8 cellular contexts compared by ENCODE assay signal in the genomic region with DNA sequence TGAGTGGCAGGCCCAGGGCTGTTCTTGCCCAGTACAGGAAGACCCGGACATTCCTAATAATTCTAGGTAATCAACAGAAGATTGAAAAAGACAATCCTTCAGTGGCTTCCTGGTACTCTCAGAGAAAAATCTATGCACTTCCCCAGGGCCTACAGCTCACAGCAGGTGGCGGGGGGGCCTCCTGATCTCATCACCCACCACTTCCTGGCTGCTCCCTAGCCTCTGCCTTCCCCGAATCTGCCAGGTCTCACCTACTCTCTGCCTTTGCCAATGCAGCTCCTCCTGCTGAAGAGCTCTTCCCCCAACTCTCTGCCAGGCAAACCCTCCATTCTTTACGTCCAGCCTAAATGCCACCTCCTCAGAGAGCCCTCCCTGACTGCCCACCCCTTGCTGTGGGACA. TPM values are rescaled to one million over a fixed set of nuclear protein-coding genes. Genes with fewer than 3 reads are reported as not detected.
DNase-seq lines count a peak whose midpoint lies in the region; ATAC-seq and TF ChIP-seq lines count a peak whose summit lies in the region.

No MANE protein-coding gene starts in this region.

- H3K27me3 ChIP-seq in tibial nerve, result no peaks in the 10 kb centered on the region

- H3K4me1 Mint-ChIP-seq in T-helper 17 cell (peaks cover 50% of the 10 kb centered on the region), natural killer cell (peaks cover 38 to 40% of the 10 kb centered on the region in 2 donors)
- peaks cover 73% of the 10 kb centered on the region for H3K4me1 Mint-ChIP-seq in activated naive CD8-positive, alpha-beta T cell treated with anti-CD3 and anti-CD28 coated beads, Interleukin-2, amount 50 U/mL, for 24 hours

- H3K4me3 ChIP-seq in tibial nerve, result no peak overlapping the region

- H3K36me3 Mint-ChIP-seq in T-helper 17 cell (ENCODE audit: low read depth) (no peaks in the 10 kb centered on the region), natural killer cell (no peaks in the 10 kb centered on the region)
- peaks cover 7% of the 10 kb centered on the region for H3K36me3 Mint-ChIP-seq in activated naive CD8-positive, alpha-beta T cell treated with anti-CD3 and anti-CD28 coated beads, Interleukin-2, amount 50 U/mL, for 24 hours (ENCODE audit: low read depth)

- H3K27ac ChIP-seq in tibial nerve, result peak overlapping the region; percentile 11 to 70 (median 60)

- intact Hi-C loops in natural killer cell (cut with micrococcal nuclease), result no loop called here

- in situ Hi-C loops in GM13977 (cut with MboI; ENCODE audit: low pct_unique_long_range_greater_than_20kb, low sequenced_read_pairs, unreplicated experiment), result no loop called here

- DNase-seq in GM13977 (ENCODE audit: low spot score) (peak; percentile 44), T-helper 17 cell (peak; percentile 59 to 75 (median 61)), natural killer cell (peak; percentile 49), tibial nerve (ENCODE audit: low spot score in 2 of 2) (no peak), AG20443 (ENCODE audit: low spot score) (no peak), NCI-H748 treated with DMSO at 0.1 percent for 48 hours (lab: John Stamatoyannopoulos, UW) (no peak), HUDEP-2 (lab: John Stamatoyannopoulos, UW; ENCODE audit: unreplicated experiment in 76 of 76) (no peak)
- DNase-seq in activated naive CD8-positive, alpha-beta T cell treated with anti-CD3 and anti-CD28 coated beads, Interleukin-2, amount 50 U/mL, for 24 hours, result peak; percentile 67

- TF ChIP-seq POLR2A in tibial nerve (IDR thresholded peaks at IDR 0.05), result no peak

- no peaks in the 10 kb centered on the region for H3K9me3 ChIP-seq in T-helper 17 cell (ENCODE audit: control insufficient read depth, low read length, poor library complexity, severe bottlenecking)
- no peaks in the 10 kb centered on the region for H3K9me3 ChIP-seq in tibial nerve

- WGBS in tibial nerve, 2 donors, result 75 to 84% methylated on average over 4 of the region's 4 CpGs

- TF ChIP-seq CTCF in GM13977 (IDR thresholded peaks at IDR 0.05; ENCODE audit: extremely low read depth, insufficient read depth, missing control alignments), result no peak
- no peak for TF ChIP-seq CTCF in natural killer cell (IDR thresholded peaks at IDR 0.05)
- TF ChIP-seq CTCF in tibial nerve (IDR thresholded peaks at IDR 0.05), result no peak

- H3K4me3 Mint-ChIP-seq in T-helper 17 cell, result peak overlapping the region; percentile 86
- peak overlapping the region; percentile 50 for H3K4me3 Mint-ChIP-seq in activated naive CD8-positive, alpha-beta T cell treated with anti-CD3 and anti-CD28 coated beads, Interleukin-2, amount 50 U/mL, for 24 hours
- peak overlapping the region; percentile 66 for H3K4me3 Mint-ChIP-seq in natural killer cell

- TF ChIP-seq EP300 in tibial nerve (IDR thresholded peaks at IDR 0.05), result no peak

- ATAC-seq in T-helper 17 cell (peak; percentile 67), natural killer cell (peak; percentile 43 to 63 (median 54))
- peak; percentile 71 for ATAC-seq in activated naive CD8-positive, alpha-beta T cell treated with anti-CD3 and anti-CD28 coated beads, Interleukin-2, amount 50 U/mL, for 24 hours

- H3K27ac Mint-ChIP-seq in T-helper 17 cell (peak overlapping the region; percentile 100), natural killer cell (peak overlapping the region; percentile 93 to 94)
- H3K27ac Mint-ChIP-seq in activated naive CD8-positive, alpha-beta T cell treated with anti-CD3 and anti-CD28 coated beads, Interleukin-2, amount 50 U/mL, for 24 hours, result peak overlapping the region; percentile 93

- no peaks in the 10 kb centered on the region for H3K27me3 Mint-ChIP-seq in T-helper 17 cell
- no peaks in the 10 kb centered on the region for H3K27me3 Mint-ChIP-seq in activated naive CD8-positive, alpha-beta T cell treated with anti-CD3 and anti-CD28 coated beads, Interleukin-2, amount 50 U/mL, for 24 hours
- no peaks in the 10 kb centered on the region for H3K27me3 Mint-ChIP-seq in natural killer cell (ENCODE audit: low read depth in 2 of 2)

- H3K9me3 Mint-ChIP-seq in activated naive CD8-positive, alpha-beta T cell treated with anti-CD3 and anti-CD28 coated beads, Interleukin-2, amount 50 U/mL, for 24 hours, result no peaks in the 10 kb centered on the region
- H3K9me3 Mint-ChIP-seq in natural killer cell, result no peaks in the 10 kb centered on the region

- peaks cover 0 to 59% (median 34%) of the 10 kb centered on the region in 4 donors for H3K4me1 ChIP-seq in tibial nerve

- peaks cover 0 to under 1% (median 0%) of the 10 kb centered on the region in 3 donors for H3K36me3 ChIP-seq in tibial nerve

RNA-seq across cellular contexts. Expression of a gene that starts 37.5 kb away (rescaled TPM):
- total RNA-seq in T-helper 17 cell, result 10 to 100 TPM; 57.6 to 79.9 TPM
- total RNA-seq in natural killer cell, result 10 to 100 TPM; 28.4 to 34.6 (median 31.7) TPM
- 10 to 100 TPM; 13.2 to 31.5 (median 22.0) TPM for total RNA-seq in tibial nerve

RNA-seq across cellular contexts. Expression of a gene that starts 41.0 kb away (rescaled TPM):
- total RNA-seq in T-helper 17 cell, result 1 to 10 TPM; 1.9 to 2.2 TPM
- 1 to 10 TPM; 4.1 to 6.0 (median 5.2) TPM for total RNA-seq in natural killer cell
- 10 to 100 TPM; 16.5 to 34.5 (median 19.9) TPM for total RNA-seq in tibial nerve

Comparison
In these comparisons a context has a peak if more than half of its experiments do, and no peak if none do; other contexts are left out.
1. DNase-seq: peak in GM13977 (single experiment), T-helper 17 cell (3 of 3), activated naive CD8-positive, alpha-beta T cell treated with anti-CD3 and anti-CD28 coated beads, Interleukin-2, amount 50 U/mL, for 24 hours (single experiment) and natural killer cell (single experiment); none in tibial nerve (0 of 2), AG20443 (single experiment), NCI-H748 treated with DMSO at 0.1 percent for 48 hours (single experiment) and HUDEP-2 (0 of 76).
2. Peak in every context shown above with its lines, with median percentiles within 50 percentile points of each other: ATAC-seq, H3K27ac Mint-ChIP-seq and H3K4me3 Mint-ChIP-seq.